In genomic region chr7:32670105-32670504, GRCh38 we compare ENCODE assay signal across 1 cellular context.
A peak's percentile ranks its signal among the peaks of the same experiment; 100 is the strongest.
TF ChIP-seq lines count a peak whose summit lies in the region.

No MANE protein-coding gene starts in this region.

TF ChIP-seq in HepG2, 621 proteins besides CTCF, POLR2A, EP300 and RAD21 (continued from another document and continues in another):
- TF ChIP-seq ZBTB26 (CRISPR knock-in tag; IDR thresholded peaks at IDR 0.05; ENCODE audit: borderline replicate concordance): peak; percentile 98
- no peak for TF ChIP-seq ZFAT (CRISPR knock-in tag; conservative IDR thresholded peaks at IDR 0.05)
- TF ChIP-seq ARID2 (CRISPR knock-in tag; IDR thresholded peaks at IDR 0.05; ENCODE audit: borderline replicate concordance): no peak
- no peak for TF ChIP-seq ZXDC (CRISPR knock-in tag; IDR thresholded peaks at IDR 0.05)
- no peak for TF ChIP-seq ZNF101 (CRISPR knock-in tag; IDR thresholded peaks at IDR 0.05; ENCODE audit: borderline replicate concordance, low read depth)
- no peak for TF ChIP-seq UBTF (CRISPR knock-in tag; IDR thresholded peaks at IDR 0.05)
- peak; percentile 84 for TF ChIP-seq ONECUT2 (CRISPR knock-in tag; IDR thresholded peaks at IDR 0.05)
- TF ChIP-seq ZBTB14 (CRISPR knock-in tag; IDR thresholded peaks at IDR 0.05): no peak
- peak; percentile 85 for TF ChIP-seq CREM (IDR thresholded peaks at IDR 0.05)
- no peak for TF ChIP-seq CREM (CRISPR knock-in tag; IDR thresholded peaks at IDR 0.05)
- TF ChIP-seq ZBTB37 (CRISPR knock-in tag; IDR thresholded peaks at IDR 0.05): no peak
- peak; percentile 81 for TF ChIP-seq TFAP4 (IDR thresholded peaks at IDR 0.05; ENCODE audit: borderline replicate concordance, low read depth)
- TF ChIP-seq ZNF276 (CRISPR knock-in tag; IDR thresholded peaks at IDR 0.05; ENCODE audit: low read depth): no peak
- TF ChIP-seq ZNF800 (CRISPR knock-in tag; IDR thresholded peaks at IDR 0.05): no peak
- no peak for TF ChIP-seq TARDBP (CRISPR knock-in tag; IDR thresholded peaks at IDR 0.05)
- no peak for TF ChIP-seq ZNF343 (CRISPR knock-in tag; IDR thresholded peaks at IDR 0.05)
- no peak for TF ChIP-seq EEA1 (CRISPR knock-in tag; IDR thresholded peaks at IDR 0.05; ENCODE audit: borderline replicate concordance)
- TF ChIP-seq MAX (IDR thresholded peaks at IDR 0.05): peak; percentile 38
- no peak for TF ChIP-seq ZSCAN25 (CRISPR knock-in tag; IDR thresholded peaks at IDR 0.05)
- TF ChIP-seq ZMYM4 (CRISPR knock-in tag; IDR thresholded peaks at IDR 0.05): peak; percentile 56
- no peak for TF ChIP-seq ZNF18 (CRISPR knock-in tag; IDR thresholded peaks at IDR 0.05; ENCODE audit: insufficient replicate concordance)
- TF ChIP-seq GABPB1 (CRISPR knock-in tag; IDR thresholded peaks at IDR 0.05): peak; percentile 23; the same call in 1 of the 2 replicates
- TF ChIP-seq DRAP1 (CRISPR knock-in tag; IDR thresholded peaks at IDR 0.05): no peak
- no peak for TF ChIP-seq ZHX1 (CRISPR knock-in tag; IDR thresholded peaks at IDR 0.05; ENCODE audit: low read depth)
- TF ChIP-seq ZNF746 (CRISPR knock-in tag; IDR thresholded peaks at IDR 0.05): no peak
- TF ChIP-seq HDAC6 (IDR thresholded peaks at IDR 0.05; ENCODE audit: low read depth, low read length): no peak
- no peak for TF ChIP-seq ZNF609 (CRISPR knock-in tag; IDR thresholded peaks at IDR 0.05; ENCODE audit: borderline replicate concordance)
- no peak for TF ChIP-seq ELF1 (CRISPR knock-in tag; IDR thresholded peaks at IDR 0.05)
